1 cellular context compared by ENCODE assay signal in the genomic region with DNA sequence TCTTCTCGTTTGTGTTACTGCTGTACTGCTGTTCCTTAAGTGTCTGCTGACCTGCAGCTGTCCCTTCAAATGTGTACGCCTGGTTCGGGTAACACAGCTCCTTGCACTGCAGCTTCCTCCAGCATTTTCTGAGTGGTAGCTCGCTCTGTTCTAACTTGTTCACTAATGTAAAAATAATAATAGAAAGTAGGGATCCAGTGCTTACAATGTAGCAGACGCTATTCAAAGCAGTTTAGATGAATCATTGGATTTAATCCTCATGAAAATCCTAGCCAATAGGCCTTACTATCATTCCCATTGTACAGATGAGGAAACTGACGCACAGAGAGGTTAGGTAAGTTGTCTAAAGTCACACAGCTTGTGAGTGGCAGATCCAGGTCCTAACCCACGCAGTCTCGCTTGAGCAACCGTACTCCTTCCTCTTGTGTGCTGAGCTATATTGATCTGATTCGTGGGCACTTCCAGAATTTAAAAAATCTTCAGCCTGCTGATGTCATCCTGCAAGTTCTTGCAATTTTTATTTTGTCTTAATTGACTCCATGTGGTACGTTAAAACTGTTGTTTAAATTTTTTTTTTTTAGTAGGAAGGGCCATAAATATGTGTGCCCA.
TF ChIP-seq lines count a peak whose summit lies in the region.

No MANE protein-coding gene starts in this region.

TF ChIP-seq in GM23338, 12 proteins besides CTCF, POLR2A, EP300 and RAD21 (continued from another document):
- TF ChIP-seq, protein P1, sequence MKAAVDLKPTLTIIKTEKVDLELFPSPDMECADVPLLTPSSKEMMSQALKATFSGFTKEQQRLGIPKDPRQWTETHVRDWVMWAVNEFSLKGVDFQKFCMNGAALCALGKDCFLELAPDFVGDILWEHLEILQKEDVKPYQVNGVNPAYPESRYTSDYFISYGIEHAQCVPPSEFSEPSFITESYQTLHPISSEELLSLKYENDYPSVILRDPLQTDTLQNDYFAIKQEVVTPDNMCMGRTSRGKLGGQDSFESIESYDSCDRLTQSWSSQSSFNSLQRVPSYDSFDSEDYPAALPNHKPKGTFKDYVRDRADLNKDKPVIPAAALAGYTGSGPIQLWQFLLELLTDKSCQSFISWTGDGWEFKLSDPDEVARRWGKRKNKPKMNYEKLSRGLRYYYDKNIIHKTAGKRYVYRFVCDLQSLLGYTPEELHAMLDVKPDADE (IDR thresholded peaks at IDR 0.05), result no peak
- TF ChIP-seq JUNB (IDR thresholded peaks at IDR 0.05; ENCODE audit: unreplicated experiment), result no peak
